Comparison of ENCODE assay signal across 1 cellular context in genomic region chr1:156456625-156457465, GRCh38.
TF ChIP-seq lines count a peak whose summit lies in the region.

No MANE protein-coding gene starts in this region.

TF ChIP-seq in GM12878, 131 proteins besides CTCF, POLR2A, EP300 and RAD21 (continued from another document and continues in another):
- TF ChIP-seq ZBTB11 (CRISPR knock-in tag; IDR thresholded peaks at IDR 0.05): no peak
- TF ChIP-seq MLLT1 (IDR thresholded peaks at IDR 0.05): peak; percentile 71
- no peak for TF ChIP-seq STAT1 (conservative IDR thresholded peaks at IDR 0.05)
- TF ChIP-seq FOXM1 (IDR thresholded peaks at IDR 0.05; ENCODE audit: low read depth, low read length): no peak
- no peak for TF ChIP-seq RCOR1 (conservative IDR thresholded peaks at IDR 0.05; ENCODE audit: low read depth, low read length)
- no peak for TF ChIP-seq TARDBP (IDR thresholded peaks at IDR 0.05; ENCODE audit: borderline replicate concordance)
- TF ChIP-seq ZNF274 (IDR thresholded peaks at IDR 0.05; ENCODE audit: insufficient read depth, insufficient read length): no peak
- peak; percentile 28; the same call in 1 of the 2 replicates for TF ChIP-seq NKRF (conservative IDR thresholded peaks at IDR 0.05)
- TF ChIP-seq HDAC2 (IDR thresholded peaks at IDR 0.05): no peak
- TF ChIP-seq IRF5 (IDR thresholded peaks at IDR 0.05; ENCODE audit: borderline replicate concordance): no peak
- TF ChIP-seq BACH1 (IDR thresholded peaks at IDR 0.05; ENCODE audit: borderline replicate concordance): peak; percentile 12; the same call in 1 of the 2 replicates
- 0 out of 2 replicates have a peak, but pooled peaks have one; percentile 21 for TF ChIP-seq JUND (IDR thresholded peaks at IDR 0.05; ENCODE audit: low read depth, low read length)
- TF ChIP-seq CREB1 (IDR thresholded peaks at IDR 0.05; ENCODE audit: low read depth): peak; percentile 79; the same call in 1 of the 2 replicates
- TF ChIP-seq IRF4 (IDR thresholded peaks at IDR 0.05; ENCODE audit: low read depth, low read length): peak; percentile 50; the same call in 1 of the 2 replicates
- TF ChIP-seq MTA2 (IDR thresholded peaks at IDR 0.05; ENCODE audit: low read depth): 0 out of 2 replicates have a peak, but pooled peaks have one; percentile 9
- peak; percentile 36; the same call in 1 of the 2 replicates for TF ChIP-seq CHD2 (IDR thresholded peaks at IDR 0.05; ENCODE audit: borderline replicate concordance, low read depth, low read length)
- no peak for TF ChIP-seq ZNF592 (IDR thresholded peaks at IDR 0.05)
- TF ChIP-seq MEF2A (IDR thresholded peaks at IDR 0.05; ENCODE audit: insufficient read depth, low read depth, low read length): 0 out of 2 replicates have a peak, but pooled peaks have one; percentile 62
- TF ChIP-seq NR2C1 (IDR thresholded peaks at IDR 0.05): peak; percentile 92
- TF ChIP-seq YY1 (IDR thresholded peaks at IDR 0.05; ENCODE audit: low read depth, low read length): peak; percentile 38
- TF ChIP-seq PBX3 (IDR thresholded peaks at IDR 0.05; ENCODE audit: insufficient replicate concordance, low read depth, low read length): peak; percentile 76
- no peak for TF ChIP-seq BRCA1 (IDR thresholded peaks at IDR 0.05; ENCODE audit: low read depth, low read length)
- TF ChIP-seq POLR2AphosphoS5 (IDR thresholded peaks at IDR 0.05; ENCODE audit: low read length): peak; percentile 93
- no peak for TF ChIP-seq MYC (IDR thresholded peaks at IDR 0.05; ENCODE audit: insufficient read depth, insufficient read length, insufficient replicate concordance, low read length, severe bottlenecking)
- TF ChIP-seq PRDM15 (CRISPR knock-in tag; IDR thresholded peaks at IDR 0.05): no peak
- no peak for TF ChIP-seq E2F4 (IDR thresholded peaks at IDR 0.05; ENCODE audit: low read depth, low read length)
- TF ChIP-seq USF1 (IDR thresholded peaks at IDR 0.05; ENCODE audit: borderline replicate concordance, extremely low read length, insufficient read depth, low read depth, low read length): peak; percentile 94
- peak; percentile 44; the same call in 1 of the 2 replicates for TF ChIP-seq ATF7 (IDR thresholded peaks at IDR 0.05; ENCODE audit: low read depth)
- no peak for TF ChIP-seq PAX8 (IDR thresholded peaks at IDR 0.05)
- no peak for TF ChIP-seq GABPA (IDR thresholded peaks at IDR 0.05; ENCODE audit: low read depth)
- TF ChIP-seq ESRRA (IDR thresholded peaks at IDR 0.05; ENCODE audit: low read length): no peak
- TF ChIP-seq DPF2 (IDR thresholded peaks at IDR 0.05): peak; percentile 65; the same call in 1 of the 2 replicates
- TF ChIP-seq TCF3 (IDR thresholded peaks at IDR 0.05; ENCODE audit: borderline replicate concordance, insufficient read depth, low read depth, low read length): no peak
- peak; percentile 73 for TF ChIP-seq CBFB (IDR thresholded peaks at IDR 0.05; ENCODE audit: low read depth)
- TF ChIP-seq ZNF207 (IDR thresholded peaks at IDR 0.05; ENCODE audit: borderline replicate concordance): peak; percentile 62; the same call in 1 of the 2 replicates
- TF ChIP-seq YBX1 (IDR thresholded peaks at IDR 0.05): no peak
- TF ChIP-seq TBL1XR1 (IDR thresholded peaks at IDR 0.05; ENCODE audit: low read depth, low read length): no peak
- no peak for TF ChIP-seq KDM1A (IDR thresholded peaks at IDR 0.05; ENCODE audit: borderline replicate concordance)
- peak; percentile 78; the same call in 1 of the 2 replicates for TF ChIP-seq RB1 (IDR thresholded peaks at IDR 0.05; ENCODE audit: borderline replicate concordance)
- peak; percentile 35; the same call in 2 of the 3 replicates for TF ChIP-seq POU2F2 (IDR thresholded peaks at IDR 0.05; ENCODE audit: borderline replicate concordance, low read depth, low read length)
- TF ChIP-seq NR2C2 (IDR thresholded peaks at IDR 0.05; ENCODE audit: borderline replicate concordance, control insufficient read depth, insufficient read length, low read depth): no peak
- TF ChIP-seq SMC3 (IDR thresholded peaks at IDR 0.05; ENCODE audit: borderline replicate concordance, low read length): peak; percentile 9; the same call in 1 of the 2 replicates
- TF ChIP-seq SPI1 (IDR thresholded peaks at IDR 0.05; ENCODE audit: borderline replicate concordance, insufficient read depth, low read depth, low read length): no peak
